ENCODE assay signal across 10 cellular contexts in the genomic region with DNA sequence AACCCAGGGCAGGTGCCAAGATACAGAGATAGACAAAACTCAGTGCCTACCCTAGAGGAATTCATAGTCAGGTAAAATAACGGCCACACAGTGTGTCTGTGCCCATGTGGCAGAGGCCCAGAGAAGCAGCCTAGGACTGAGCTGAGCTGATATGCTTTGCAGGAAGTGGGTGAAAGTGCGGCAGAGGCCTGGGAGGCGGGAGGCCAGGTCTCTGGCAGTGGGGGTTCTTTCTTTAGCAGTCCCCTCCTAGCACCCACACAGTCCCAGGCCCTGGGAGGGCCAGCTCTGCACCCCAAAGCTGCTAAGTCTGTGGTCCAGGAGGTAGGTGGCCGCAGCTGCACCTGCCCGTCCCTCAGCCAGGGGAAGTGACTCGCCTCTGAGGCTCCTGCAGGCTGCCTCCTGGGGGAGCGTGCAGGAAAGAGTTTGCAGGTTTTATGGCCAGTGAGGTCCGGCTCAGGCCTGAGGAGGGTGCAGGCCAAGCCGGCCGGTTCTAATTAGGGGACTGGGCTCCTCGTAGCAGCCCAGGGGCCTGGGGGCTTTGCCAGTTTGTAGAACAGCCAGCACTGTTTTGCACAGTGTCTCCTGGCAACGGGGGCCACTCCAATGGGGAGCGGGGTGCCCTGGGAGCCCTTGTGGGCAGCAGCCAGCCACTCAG.
DNase-seq lines count a peak whose midpoint lies in the region; ATAC-seq and TF ChIP-seq lines count a peak whose summit lies in the region.
"Had no signal": no experiment of that assay in that cellular context is flagged by ENCODE, and none has a peak within 500 bp of the region (broad histone marks: within the 10 kb centered on the region; RNA-seq: fewer than 3 reads in every experiment).

No MANE protein-coding gene starts in this region.

- no peaks in the 10 kb centered on the region for H3K9me3 Mint-ChIP-seq in activated naive CD4-positive, alpha-beta T cell treated with anti-CD3 and anti-CD28 coated beads, Interleukin-2, amount 10 ng/mL, durations not matched to agents 7 days and 5 days
- H3K9me3 Mint-ChIP-seq in mesothelial cell of epicardium, result no peaks in the 10 kb centered on the region

- TF ChIP-seq CTCF in GM13976 (IDR thresholded peaks at IDR 0.05; ENCODE audit: borderline replicate concordance, control extremely low read depth, extremely low read depth, insufficient read depth, missing control alignments) (no peak), mesothelial cell of epicardium (IDR thresholded peaks at IDR 0.05; ENCODE audit: unreplicated experiment) (no peak)

- no peak for ATAC-seq in GM21390 (IDR thresholded peaks at IDR 0.05; ENCODE audit: unreplicated experiment)

- H3K36me3 Mint-ChIP-seq in activated naive CD4-positive, alpha-beta T cell treated with anti-CD3 and anti-CD28 coated beads, Interleukin-2, amount 10 ng/mL, durations not matched to agents 7 days and 5 days, result no peaks in the 10 kb centered on the region
- no peaks in the 10 kb centered on the region for H3K36me3 Mint-ChIP-seq in mesothelial cell of epicardium

- H3K4me3 Mint-ChIP-seq in activated naive CD4-positive, alpha-beta T cell treated with anti-CD3 and anti-CD28 coated beads, Interleukin-2, amount 10 ng/mL, durations not matched to agents 7 days and 5 days, result no peak overlapping the region
- no peak overlapping the region for H3K4me3 Mint-ChIP-seq in mesothelial cell of epicardium

- CTCF ChIA-PET in activated naive CD4-positive, alpha-beta T cell treated with anti-CD3 and anti-CD28 coated beads, Interleukin-2, amount 10 ng/mL, durations not matched to agents 7 days and 5 days (lab: Charles Lee), result interaction anchor here (1.0 to 2.9 kb wide), 5 partner anchors 26 to 111 kb away, joined by 3 to 6 read pairs (median 3); no protein-coding TSS in a partner anchor

- H3K27ac ChIP-seq in layer of hippocampus (ENCODE audit: low read depth, low read length), result peak overlapping the region; percentile 50

- peaks cover 10% of the 10 kb centered on the region for H3K4me1 Mint-ChIP-seq in activated naive CD4-positive, alpha-beta T cell treated with anti-CD3 and anti-CD28 coated beads, Interleukin-2, amount 10 ng/mL, durations not matched to agents 7 days and 5 days
- H3K4me1 Mint-ChIP-seq in mesothelial cell of epicardium, result peaks cover 11% of the 10 kb centered on the region

- H3K27me3 Mint-ChIP-seq in activated naive CD4-positive, alpha-beta T cell treated with anti-CD3 and anti-CD28 coated beads, Interleukin-2, amount 10 ng/mL, durations not matched to agents 7 days and 5 days, result peaks cover 55% of the 10 kb centered on the region
- no peaks in the 10 kb centered on the region for H3K27me3 Mint-ChIP-seq in mesothelial cell of epicardium (ENCODE audit: low read depth)

- in situ Hi-C loops in ACHN (cut with HindIII; ENCODE audit: low pct_ligation_motif_present, low pct_unique_long_range_greater_than_20kb, low sequenced_read_pairs), result no loop called here
- in situ Hi-C loops in GM13976 (cut with MboI; ENCODE audit: low sequenced_read_pairs, unreplicated experiment), result no loop called here

- H3K27me3 ChIP-seq in layer of hippocampus (ENCODE audit: control insufficient read depth, insufficient read depth, low read length), result no peaks in the 10 kb centered on the region

- H3K27ac Mint-ChIP-seq in activated naive CD4-positive, alpha-beta T cell treated with anti-CD3 and anti-CD28 coated beads, Interleukin-2, amount 10 ng/mL, durations not matched to agents 7 days and 5 days, result no peak overlapping the region
- no peak overlapping the region for H3K27ac Mint-ChIP-seq in mesothelial cell of epicardium

- DNase-seq in ACHN (peak; percentile 42), HK-2 (ENCODE audit: unreplicated experiment) (peak; percentile 27), NCI-H187 treated with DMSO at 0.1 percent for 48 hours (lab: John Stamatoyannopoulos, UW) (no peak), GM13976 (ENCODE audit: low spot score) (no peak), mesothelial cell of epicardium (ENCODE audit: low spot score in 2 of 2, unreplicated experiment in 2 of 2) (no peak)
- DNase-seq in activated naive CD4-positive, alpha-beta T cell treated with anti-CD3 and anti-CD28 coated beads, Interleukin-2, amount 10 ng/mL, durations not matched to agents 7 days and 5 days, result peak; percentile 40
- DNase-seq: COR-L47, NCI-H2107 had no signal

Comparison
In these comparisons a context has a peak if more than half of its experiments do, and no peak if none do; other contexts are left out.
1. DNase-seq: peak in ACHN (single experiment), HK-2 (single experiment) and activated naive CD4-positive, alpha-beta T cell treated with anti-CD3 and anti-CD28 coated beads, Interleukin-2, amount 10 ng/mL, durations not matched to agents 7 days and 5 days (single experiment); none in NCI-H187 treated with DMSO at 0.1 percent for 48 hours (single experiment), GM13976 (single experiment) and mesothelial cell of epicardium (0 of 2).